21 cellular contexts compared by ENCODE assay signal in the genomic region with DNA sequence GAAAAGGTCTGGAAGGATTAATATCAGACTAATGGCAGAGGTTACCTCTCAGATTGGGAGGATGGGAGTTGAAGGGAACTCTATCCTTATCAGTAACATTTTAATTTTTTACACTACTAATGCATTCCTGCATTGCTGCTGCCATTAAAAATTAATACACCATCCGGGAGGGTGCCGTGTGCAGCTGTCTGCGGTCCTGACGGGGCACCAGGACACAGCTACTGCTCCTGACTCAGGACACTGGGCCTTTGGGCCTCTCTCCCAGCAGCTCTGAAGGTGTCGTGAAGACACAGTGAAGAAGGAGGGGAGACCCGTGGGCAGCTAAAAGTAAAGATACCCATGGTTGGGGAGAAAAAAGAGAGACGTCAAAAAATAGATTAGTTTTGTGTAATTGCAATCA. TPM values are rescaled to one million over a fixed set of nuclear protein-coding genes. Genes with fewer than 3 reads are reported as not detected.
DNase-seq lines count a peak whose midpoint lies in the region; ATAC-seq and TF ChIP-seq lines count a peak whose summit lies in the region.
"Had no signal": no experiment of that assay in that cellular context is flagged by ENCODE, and none has a peak within 500 bp of the region (broad histone marks: within the 10 kb centered on the region; RNA-seq: fewer than 3 reads in every experiment).

No MANE protein-coding gene starts in this region.

- H3K4me1 Mint-ChIP-seq in GM23338 (no peaks in the 10 kb centered on the region), T-cell (no peaks in the 10 kb centered on the region)
- H3K4me1 Mint-ChIP-seq: CD4-positive, alpha-beta memory T cell; H9 had no signal

- ATAC-seq in GM23338 (no peak), T-cell (replicated peaks in 1 of 4) (no peak), left cardiac atrium (no peak)
- ATAC-seq: A549, GM12878, HCT116 had no signal

- H3K9me2 ChIP-seq in GM23338 (ENCODE audit: insufficient read depth): peaks cover 7% of the 10 kb centered on the region; the same call in 1 of the 2 replicates

- CTCF ChIA-PET in T-cell (lab: Charles Lee): interaction anchor here in 1 of 2 donors (0.5 kb wide), 1 partner anchor 471 kb away, joined by 3 read pairs; no protein-coding TSS in a partner anchor

- H3K4me3 ChIP-seq in GM23338: no peak overlapping the region
- H3K4me3 ChIP-seq: A549, GM12878, GM23248 had no signal

- H3K36me3 ChIP-seq in GM23338 (ENCODE audit: insufficient read depth): no peaks in the 10 kb centered on the region

- intact Hi-C loops in left cardiac atrium (cut with DNase I): no loop called here

- H3K27me3 Mint-ChIP-seq in GM23338 (ENCODE audit: insufficient read depth, low read depth, poor library complexity): peaks cover 4% of the 10 kb centered on the region
- H3K27me3 Mint-ChIP-seq in T-cell: no peaks in the 10 kb centered on the region
- H3K27me3 Mint-ChIP-seq: CD4-positive, alpha-beta memory T cell had no signal

- no peaks in the 10 kb centered on the region for H3K27me3 ChIP-seq in GM23338 (ENCODE audit: insufficient read depth)

- H4K20me1 ChIP-seq in GM23338 (replicated peaks; ENCODE audit: insufficient read depth): no peaks in the 10 kb centered on the region

- H3K36me3 Mint-ChIP-seq in GM23338 (ENCODE audit: low read depth): no peaks in the 10 kb centered on the region
- peaks cover 25% of the 10 kb centered on the region for H3K36me3 Mint-ChIP-seq in T-cell

- no peaks in the 10 kb centered on the region for H3K4me1 ChIP-seq in GM23338 (ENCODE audit: insufficient read depth)
- H3K4me1 ChIP-seq: A549, Caco-2 had no signal

- no peaks in the 10 kb centered on the region for H3K79me2 ChIP-seq in GM23338 (replicated peaks; ENCODE audit: insufficient read depth)

- DNase-seq in GM23338 (ENCODE audit: low spot score): no peak
- DNase-seq in islet precursor cell: peak; percentile 12
- DNase-seq in T-cell: no peak
- DNase-seq in activated CD4-positive, alpha-beta T cell treated with anti-CD3 and anti-CD28 coated beads, Interleukin-2, amount 50 U/mL, for 48 hours: no peak
- DNase-seq in left cardiac atrium: no peak
- DNase-seq: 8988T; ACHN; C1 segment of cervical spinal cord; Caco-2; CD4-positive, alpha-beta memory T cell; DMS 273 treated with DMSO at 0.1 percent for 48 hours; DMS79; EL; GDM1; GM23248; H9; HFFc6 had no signal

- H3K4me2 ChIP-seq in GM23338: no peak overlapping the region
- H3K4me2 ChIP-seq: A549 had no signal

- H3K4me3 Mint-ChIP-seq in GM23338 (no peak overlapping the region), T-cell (no peak overlapping the region)
- H3K4me3 Mint-ChIP-seq: CD4-positive, alpha-beta memory T cell; H9; HFFc6 had no signal

- no peaks in the 10 kb centered on the region for H3F3A ChIP-seq in GM23338 (replicated peaks; ENCODE audit: low read depth)

- peak overlapping the region; percentile 78; the same call in 1 of the 2 replicates for H2AFZ ChIP-seq in GM23338
- H2AFZ ChIP-seq: GM23248 had no signal

- H3K27ac ChIP-seq in GM23338 (ENCODE audit: low read depth): no peak overlapping the region
- H3K27ac ChIP-seq: A549, GM23248 had no signal

- H3K9me3 Mint-ChIP-seq in GM23338 (no peaks in the 10 kb centered on the region), T-cell (no peaks in the 10 kb centered on the region)
- H3K9me3 Mint-ChIP-seq: HFFc6 had no signal

- POLR2A ChIA-PET in T-cell (lab: Charles Lee): no interaction called here

- H3K27ac Mint-ChIP-seq in GM23338: no peak overlapping the region
- H3K27ac Mint-ChIP-seq in T-cell: no peak overlapping the region
- H3K27ac Mint-ChIP-seq: CD4-positive, alpha-beta memory T cell; HFFc6 had no signal

- TF ChIP-seq CTCF in GM23338 (conservative IDR thresholded peaks at IDR 0.05; ENCODE audit: low read depth in 2 of 2): no peak

TF ChIP-seq in GM23338, 12 proteins besides CTCF, POLR2A, EP300 and RAD21:
- TF ChIP-seq, protein P1, sequence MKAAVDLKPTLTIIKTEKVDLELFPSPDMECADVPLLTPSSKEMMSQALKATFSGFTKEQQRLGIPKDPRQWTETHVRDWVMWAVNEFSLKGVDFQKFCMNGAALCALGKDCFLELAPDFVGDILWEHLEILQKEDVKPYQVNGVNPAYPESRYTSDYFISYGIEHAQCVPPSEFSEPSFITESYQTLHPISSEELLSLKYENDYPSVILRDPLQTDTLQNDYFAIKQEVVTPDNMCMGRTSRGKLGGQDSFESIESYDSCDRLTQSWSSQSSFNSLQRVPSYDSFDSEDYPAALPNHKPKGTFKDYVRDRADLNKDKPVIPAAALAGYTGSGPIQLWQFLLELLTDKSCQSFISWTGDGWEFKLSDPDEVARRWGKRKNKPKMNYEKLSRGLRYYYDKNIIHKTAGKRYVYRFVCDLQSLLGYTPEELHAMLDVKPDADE (IDR thresholded peaks at IDR 0.05): no peak

TF ChIP-seq in PFSK-1, 5 proteins besides CTCF, POLR2A, EP300 and RAD21:
- TF ChIP-seq, protein P2, sequence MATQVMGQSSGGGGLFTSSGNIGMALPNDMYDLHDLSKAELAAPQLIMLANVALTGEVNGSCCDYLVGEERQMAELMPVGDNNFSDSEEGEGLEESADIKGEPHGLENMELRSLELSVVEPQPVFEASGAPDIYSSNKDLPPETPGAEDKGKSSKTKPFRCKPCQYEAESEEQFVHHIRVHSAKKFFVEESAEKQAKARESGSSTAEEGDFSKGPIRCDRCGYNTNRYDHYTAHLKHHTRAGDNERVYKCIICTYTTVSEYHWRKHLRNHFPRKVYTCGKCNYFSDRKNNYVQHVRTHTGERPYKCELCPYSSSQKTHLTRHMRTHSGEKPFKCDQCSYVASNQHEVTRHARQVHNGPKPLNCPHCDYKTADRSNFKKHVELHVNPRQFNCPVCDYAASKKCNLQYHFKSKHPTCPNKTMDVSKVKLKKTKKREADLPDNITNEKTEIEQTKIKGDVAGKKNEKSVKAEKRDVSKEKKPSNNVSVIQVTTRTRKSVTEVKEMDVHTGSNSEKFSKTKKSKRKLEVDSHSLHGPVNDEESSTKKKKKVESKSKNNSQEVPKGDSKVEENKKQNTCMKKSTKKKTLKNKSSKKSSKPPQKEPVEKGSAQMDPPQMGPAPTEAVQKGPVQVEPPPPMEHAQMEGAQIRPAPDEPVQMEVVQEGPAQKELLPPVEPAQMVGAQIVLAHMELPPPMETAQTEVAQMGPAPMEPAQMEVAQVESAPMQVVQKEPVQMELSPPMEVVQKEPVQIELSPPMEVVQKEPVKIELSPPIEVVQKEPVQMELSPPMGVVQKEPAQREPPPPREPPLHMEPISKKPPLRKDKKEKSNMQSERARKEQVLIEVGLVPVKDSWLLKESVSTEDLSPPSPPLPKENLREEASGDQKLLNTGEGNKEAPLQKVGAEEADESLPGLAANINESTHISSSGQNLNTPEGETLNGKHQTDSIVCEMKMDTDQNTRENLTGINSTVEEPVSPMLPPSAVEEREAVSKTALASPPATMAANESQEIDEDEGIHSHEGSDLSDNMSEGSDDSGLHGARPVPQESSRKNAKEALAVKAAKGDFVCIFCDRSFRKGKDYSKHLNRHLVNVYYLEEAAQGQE (IDR thresholded peaks at IDR 0.05; ENCODE audit: insufficient read depth in 1 of 2, low read depth in 2 of 2, low read length in 2 of 2): peak; percentile 61 to 79; a peak in 2 of 4 replicates
- TF ChIP-seq POLR2AphosphoS5 (IDR thresholded peaks at IDR 0.05; ENCODE audit: low read depth, low read length): no peak

RNA-seq across cellular contexts. Expression of a gene that starts 23.4 kb away (rescaled TPM):
- 197 and 229 TPM in 2 replicates for total RNA-seq in GM23338 (2014; rRNA removed; shearing (Covaris generic))
- 70.0 and 76.6 TPM in 2 replicates for polyA plus RNA-seq in GM23338 (2016; fragmentation: Nextera tagmentation; extraction: Ambion mirVana)
- 295 TPM for polyA plus RNA-seq in PFSK-1 (2012; ENCODE audit: insufficient read length, low read depth)
- total RNA-seq in T-cell (10 to 100 TPM; 66.3 to 85.5 (median 83.6) TPM), left cardiac atrium (100 to 1,000 TPM; 188 to 274 TPM)

RNA-seq across cellular contexts. Expression of a gene that starts 34.7 kb away (rescaled TPM):
- 0.03 TPM in 1 of 2 replicates, not detected in the other for total RNA-seq in GM23338 (2014; rRNA removed; shearing (Covaris generic))
- not detected in 2 replicates for polyA plus RNA-seq in GM23338 (2016; fragmentation: Nextera tagmentation; extraction: Ambion mirVana)
- polyA plus RNA-seq in PFSK-1 (2012; ENCODE audit: insufficient read length, low read depth): 0.56 TPM
- total RNA-seq in T-cell: 1 to 10 TPM; 2.3 to 6.5 (median 5.2) TPM
- under 1 TPM in 1 of 2 donors, not detected in 1; 0.35 TPM for total RNA-seq in left cardiac atrium
- total RNA-seq: H9 had no signal
